15 cellular contexts compared by ENCODE assay signal in the genomic region with DNA sequence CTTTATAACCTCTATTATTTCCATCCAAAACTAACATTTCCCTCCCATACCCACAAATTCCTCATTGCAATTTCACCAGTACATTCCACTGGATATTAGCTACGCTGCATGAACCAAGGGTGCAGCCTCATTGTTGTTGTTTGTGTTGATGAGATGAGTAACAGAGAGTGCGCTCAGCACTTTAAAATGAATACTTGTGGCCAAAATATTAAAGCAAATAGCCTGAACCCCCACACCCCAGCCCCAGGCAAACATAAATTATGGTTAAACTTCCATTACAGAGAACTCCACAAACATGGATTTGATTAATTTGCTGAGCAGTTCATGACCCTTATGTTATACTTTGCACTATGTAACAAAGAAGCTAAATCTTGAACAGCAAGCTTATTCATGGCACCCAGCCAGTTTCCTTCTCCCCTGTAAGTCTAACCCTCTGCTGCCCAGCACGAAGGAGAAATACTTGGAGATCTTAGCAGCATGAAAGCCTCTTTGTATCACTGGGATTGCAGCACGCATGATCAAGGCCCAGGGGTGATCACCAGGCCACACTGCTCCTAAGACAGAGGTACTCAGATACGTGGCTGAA.
A peak's percentile ranks its signal among the peaks of the same experiment; 100 is the strongest.
DNase-seq lines count a peak whose midpoint lies in the region; ATAC-seq and TF ChIP-seq lines count a peak whose summit lies in the region.
"Had no signal": no experiment of that assay in that cellular context is flagged by ENCODE, and none has a peak within 500 bp of the region (broad histone marks: within the 10 kb centered on the region; RNA-seq: fewer than 3 reads in every experiment).

No MANE protein-coding gene starts in this region.

- peak; percentile 24 for DNase-seq in EL
- peak; percentile 68 to 97 for DNase-seq in PC-9
- DNase-seq in epithelial cell of esophagus (ENCODE audit: low read depth) = peak; percentile 74
- no peak for DNase-seq in sciatic nerve (ENCODE audit: low spot score)
- DNase-seq in stimulated activated CD4-positive, alpha-beta T cell treated with anti-CD3 and anti-CD28 coated beads, Interleukin-15, amount 100 ng/mL, for 24 hours = no peak
- no peak for DNase-seq in activated CD4-positive, alpha-beta T cell treated with anti-CD3 and anti-CD28 coated beads, Interleukin-2, amount 50 U/mL, for 48 hours
- DNase-seq in activated T-helper 2 cell treated with anti-CD3 and anti-CD28 coated beads, Interferon-gamma antibody, Interleukin-2, Interleukin-4, amounts not matched to agents 10 μg/mL and 5 μg/mL and 100 μg/mL, durations not matched to agents 14 hours and 24 hours and 36 hours (ENCODE audit: low spot score) = no peak
- no peak for DNase-seq in stimulated activated CD4-positive, alpha-beta T cell treated with anti-CD3 and anti-CD28 coated beads, Interleukin-4, amount 100 ng/mL, for 1 hour
- DNase-seq: activated T-cell treated with anti-CD3 and anti-CD28 coated beads, Interleukin-2, amount 50 U/mL, for 1 hour; anterior cingulate cortex; left lung; NCI-H2227 treated with DMSO at 0.1 percent for 48 hours; OCI-M1; substantia nigra had no signal

- H3K4me2 ChIP-seq in PC-9 = peak overlapping the region; percentile 65

- no peak overlapping the region for H3K27ac Mint-ChIP-seq in activated T-helper 2 cell treated with anti-CD3 and anti-CD28 coated beads, Interferon-gamma antibody, Interleukin-2, Interleukin-4, amounts not matched to agents 10 μg/mL and 5 μg/mL and 100 μg/mL, durations not matched to agents 14 hours and 24 hours and 36 hours

- peak; percentile 53 for ATAC-seq in sciatic nerve
- ATAC-seq: left lung had no signal

- H3K36me3 Mint-ChIP-seq in activated T-helper 2 cell treated with anti-CD3 and anti-CD28 coated beads, Interferon-gamma antibody, Interleukin-2, Interleukin-4, amounts not matched to agents 10 μg/mL and 5 μg/mL and 100 μg/mL, durations not matched to agents 14 hours and 24 hours and 36 hours (ENCODE audit: low read depth) = peaks cover 78% of the 10 kb centered on the region

- no peaks in the 10 kb centered on the region for H3K79me2 ChIP-seq in PC-9 (ENCODE audit: low read depth)

- H3K27me3 Mint-ChIP-seq in activated T-helper 2 cell treated with anti-CD3 and anti-CD28 coated beads, Interferon-gamma antibody, Interleukin-2, Interleukin-4, amounts not matched to agents 10 μg/mL and 5 μg/mL and 100 μg/mL, durations not matched to agents 14 hours and 24 hours and 36 hours (ENCODE audit: low read depth) = no peaks in the 10 kb centered on the region

- no peaks in the 10 kb centered on the region for H3K27me3 ChIP-seq in PC-9 (ENCODE audit: insufficient read depth, low read depth)
- H3K27me3 ChIP-seq: left lung had no signal

- no peak overlapping the region for H2AFZ ChIP-seq in PC-9

- H3K4me3 Mint-ChIP-seq in activated T-helper 2 cell treated with anti-CD3 and anti-CD28 coated beads, Interferon-gamma antibody, Interleukin-2, Interleukin-4, amounts not matched to agents 10 μg/mL and 5 μg/mL and 100 μg/mL, durations not matched to agents 14 hours and 24 hours and 36 hours (ENCODE audit: low read depth) = no peak overlapping the region
- H3K4me3 Mint-ChIP-seq: neural crest cell had no signal

- no peaks in the 10 kb centered on the region for H3K36me3 ChIP-seq in PC-9 (ENCODE audit: low read depth)

- peaks cover 53% of the 10 kb centered on the region for H3K4me1 ChIP-seq in PC-9 (replicated peaks; ENCODE audit: insufficient read depth)
- H3K4me1 ChIP-seq: left lung had no signal

- intact Hi-C loops in PC-9 (cut with micrococcal nuclease; ENCODE audit: unreplicated experiment) (loop anchor here (1.0 to 5.0 kb wide), 2 partner anchors 28 to 138 kb away; no protein-coding TSS in a partner anchor), sciatic nerve (cut with DNase I) (loop anchor here (5.0 kb wide), 1 partner anchor 63 kb away; no protein-coding TSS in a partner anchor)
- intact Hi-C loops in activated T-helper 2 cell treated with anti-CD3 and anti-CD28 coated beads, Interferon-gamma antibody, Interleukin-2, Interleukin-4, amounts not matched to agents 10 μg/mL and 5 μg/mL and 100 μg/mL, durations not matched to agents 14 hours and 24 hours and 36 hours (cut with micrococcal nuclease) = no loop called here

- H3K9me2 ChIP-seq in PC-9 (ENCODE audit: insufficient read depth) = no peaks in the 10 kb centered on the region

- no peaks in the 10 kb centered on the region for H3K9me3 Mint-ChIP-seq in activated T-helper 2 cell treated with anti-CD3 and anti-CD28 coated beads, Interferon-gamma antibody, Interleukin-2, Interleukin-4, amounts not matched to agents 10 μg/mL and 5 μg/mL and 100 μg/mL, durations not matched to agents 14 hours and 24 hours and 36 hours
- H3K9me3 Mint-ChIP-seq: neural crest cell had no signal

- BruUV-seq in PC-9 (replicated peaks; lab: Mats Ljungman, UMichigan) = no TSS peak

- no peaks in the 10 kb centered on the region for H3K9me3 ChIP-seq in PC-9 (ENCODE audit: insufficient read depth, low read depth)
- H3K9me3 ChIP-seq: left lung had no signal

- H3K4me3 ChIP-seq in PC-9 = peak overlapping the region; percentile 21; the same call in 1 of the 2 replicates
- no peak overlapping the region for H3K4me3 ChIP-seq in epithelial cell of esophagus (ENCODE audit: low read length)
- H3K4me3 ChIP-seq: left lung had no signal

- no peaks in the 10 kb centered on the region for H4K20me1 ChIP-seq in PC-9 (ENCODE audit: insufficient read depth)

- H3K4me1 Mint-ChIP-seq in activated T-helper 2 cell treated with anti-CD3 and anti-CD28 coated beads, Interferon-gamma antibody, Interleukin-2, Interleukin-4, amounts not matched to agents 10 μg/mL and 5 μg/mL and 100 μg/mL, durations not matched to agents 14 hours and 24 hours and 36 hours (ENCODE audit: low read depth) = no peaks in the 10 kb centered on the region

- CTCF ChIA-PET in PC-9 (lab: Charles Lee) = no interaction called here

- POLR2A ChIA-PET in PC-9 (lab: Charles Lee; ENCODE audit: unreplicated experiment) = interaction anchor here (0.5 to 1.0 kb wide), 5 partner anchors 10 to 373 kb away, joined by 3 to 5 read pairs (median 3); no protein-coding TSS in a partner anchor

- peak overlapping the region; percentile 80 for H3K27ac ChIP-seq in PC-9
- H3K27ac ChIP-seq: left lung had no signal

- TF ChIP-seq CTCF in PC-9 (conservative IDR thresholded peaks at IDR 0.05) (no peak), epithelial cell of esophagus (IDR thresholded peaks at IDR 0.05; ENCODE audit: insufficient read depth, low read depth, low read length, missing control alignments) (no peak)

- peaks cover 25% of the 10 kb centered on the region for H3F3A ChIP-seq in PC-9 (ENCODE audit: insufficient read depth, low read depth)

Comparison
In these comparisons a context has a peak if more than half of its experiments do, and no peak if none do; other contexts are left out.
1. DNase-seq: peak in EL (single experiment), PC-9 (2 of 2) and epithelial cell of esophagus (single experiment); none in sciatic nerve (single experiment), stimulated activated CD4-positive, alpha-beta T cell treated with anti-CD3 and anti-CD28 coated beads, Interleukin-15, amount 100 ng/mL, for 24 hours (single experiment), activated CD4-positive, alpha-beta T cell treated with anti-CD3 and anti-CD28 coated beads, Interleukin-2, amount 50 U/mL, for 48 hours (0 of 2), activated T-helper 2 cell treated with anti-CD3 and anti-CD28 coated beads, Interferon-gamma antibody, Interleukin-2, Interleukin-4, amounts not matched to agents 10 μg/mL and 5 μg/mL and 100 μg/mL, durations not matched to agents 14 hours and 24 hours and 36 hours (single experiment) and stimulated activated CD4-positive, alpha-beta T cell treated with anti-CD3 and anti-CD28 coated beads, Interleukin-4, amount 100 ng/mL, for 1 hour (single experiment).